18 cellular contexts compared by ENCODE assay signal in the genomic region with DNA sequence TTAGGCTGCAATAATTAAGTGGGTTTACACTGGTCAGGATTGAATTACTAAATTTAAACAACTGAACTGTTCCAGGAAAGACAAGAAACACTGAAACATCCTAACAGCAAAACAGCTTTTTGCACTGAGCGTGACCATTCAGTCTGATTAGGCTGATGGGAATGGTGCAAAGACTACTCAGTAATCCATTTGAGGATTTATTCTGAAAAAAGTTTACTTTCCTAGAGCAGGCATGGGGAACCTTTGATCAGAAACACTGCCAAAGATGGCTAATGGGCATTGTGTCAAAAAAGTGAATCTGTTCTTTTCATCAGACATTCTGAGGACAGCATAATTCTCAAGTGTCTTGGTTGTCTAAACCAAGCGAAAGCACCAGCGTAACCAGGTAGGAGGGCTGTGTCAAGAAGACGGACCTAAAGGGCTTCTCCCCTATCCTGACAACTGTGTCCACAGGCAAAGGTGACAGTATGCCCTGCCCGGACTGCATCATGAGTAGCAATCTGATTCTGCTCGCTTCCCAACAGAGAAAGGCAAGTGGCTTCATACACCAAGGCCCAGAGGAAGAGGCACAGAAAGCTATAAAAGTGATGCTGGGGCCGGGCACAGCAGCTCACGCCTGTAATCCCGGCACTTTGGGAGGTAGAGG.
"Had no signal": no experiment of that assay in that cellular context is flagged by ENCODE, and none has a peak within 500 bp of the region (broad histone marks: within the 10 kb centered on the region; RNA-seq: fewer than 3 reads in every experiment).

No MANE protein-coding gene starts in this region.

- H2AFZ ChIP-seq: neural progenitor cell had no signal

- DNase-seq: activated CD4-positive, alpha-beta T cell treated with anti-CD3 and anti-CD28 coated beads for 1 hour; activated CD4-positive, alpha-beta T cell treated with anti-CD3 and anti-CD28 coated beads, Interleukin-2, amount 50 U/mL, for 4 hours; activated gamma-delta T cell; dermis blood vessel endothelial cell; effector memory CD4-positive, alpha-beta T cell; foreskin melanocyte; kidney; lower lobe of right lung; naive B cell; retina; stimulated activated CD4-positive, alpha-beta T cell treated with anti-CD3 and anti-CD28 coated beads, Interleukin-2, amount 100 ng/mL, for 48 hours; stimulated activated CD8-positive, alpha-beta memory T cell treated with anti-CD3 and anti-CD28 coated beads, Interleukin-4, amount 100 ng/mL, for 48 hours; stimulated activated naive CD8-positive, alpha-beta T cell treated with anti-CD3 and anti-CD28 coated beads, Interleukin-15, Interleukin-2, amounts not matched to agents 100 U/mL and 50 U/mL, for 24 hours; T-helper 1 cell; T-helper 9 cell; upper lobe of left lung had no signal

- H3K4me3 ChIP-seq: lower lobe of right lung, neural progenitor cell, upper lobe of left lung had no signal

- H3K27me3 Mint-ChIP-seq: naive B cell, progenitor cell of endocrine pancreas had no signal

- H3K9me3 ChIP-seq: lower lobe of right lung, upper lobe of left lung had no signal

- H3K4me1 ChIP-seq: neural progenitor cell had no signal

- H3K4me3 Mint-ChIP-seq: naive B cell, neural progenitor cell had no signal

- H3K4me2 ChIP-seq: neural progenitor cell had no signal

- H3K9me3 Mint-ChIP-seq: naive B cell, neural progenitor cell had no signal

- H3K27ac ChIP-seq: lower lobe of right lung, neural progenitor cell had no signal

- H3K27me3 ChIP-seq: neural progenitor cell, upper lobe of left lung had no signal

- H3K27ac Mint-ChIP-seq: neural progenitor cell, progenitor cell of endocrine pancreas had no signal

- H3K4me1 Mint-ChIP-seq: neural progenitor cell had no signal

- ATAC-seq: lower lobe of right lung; stimulated activated naive CD8-positive, alpha-beta T cell treated with anti-CD3 and anti-CD28 coated beads, Interleukin-15, Interleukin-2, amounts not matched to agents 100 U/mL and 50 U/mL, for 24 hours had no signal
